12 cellular contexts compared by ENCODE assay signal in the genomic region with DNA sequence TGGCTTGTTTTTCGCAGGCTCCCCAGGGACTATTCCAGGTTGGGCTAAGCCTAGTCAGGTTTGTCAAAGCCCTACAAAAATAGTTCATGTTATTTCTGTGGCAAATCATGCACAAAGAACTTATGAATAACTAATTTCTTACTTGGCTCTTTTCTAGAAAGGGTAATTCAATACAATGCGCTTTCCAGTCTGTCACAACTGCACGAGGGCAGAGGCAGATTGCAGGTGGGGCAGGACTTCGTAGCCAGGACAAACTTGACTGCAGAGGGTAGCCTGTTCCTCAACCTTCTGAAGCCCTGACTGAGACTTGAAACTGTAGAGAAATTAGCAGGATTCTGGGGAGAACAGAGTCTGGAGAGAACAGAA.
A peak's percentile ranks its signal among the peaks of the same experiment; 100 is the strongest.
DNase-seq lines count a peak whose midpoint lies in the region; ATAC-seq and TF ChIP-seq lines count a peak whose summit lies in the region.
"Had no signal": no experiment of that assay in that cellular context is flagged by ENCODE, and none has a peak within 500 bp of the region (broad histone marks: within the 10 kb centered on the region; RNA-seq: fewer than 3 reads in every experiment).

No MANE protein-coding gene starts in this region.

- no peaks in the 10 kb centered on the region for H3K27me3 Mint-ChIP-seq in T-helper 2 cell treated with Interferon-gamma antibody and Interleukin-4, amounts not matched to agents 5 μg/mL and 100 μg/mL, for 36 hours (ENCODE audit: low read depth)

- H3K4me3 Mint-ChIP-seq in T-helper 2 cell treated with Interferon-gamma antibody and Interleukin-4, amounts not matched to agents 5 μg/mL and 100 μg/mL, for 36 hours: no peak overlapping the region

- TF ChIP-seq CTCF in MM.1S (IDR thresholded peaks at IDR 0.05; ENCODE audit: low read length) (no peak), omental fat pad (IDR thresholded peaks at IDR 0.05) (no peak), WERI-Rb-1 (IDR thresholded peaks at IDR 0.05; ENCODE audit: low read depth, low read length) (no peak)

- H3K4me1 Mint-ChIP-seq in T-helper 2 cell treated with Interferon-gamma antibody and Interleukin-4, amounts not matched to agents 5 μg/mL and 100 μg/mL, for 36 hours (ENCODE audit: low read depth): peaks cover 3% of the 10 kb centered on the region

- H3K4me3 ChIP-seq in MM.1S (ENCODE audit: low read length) (no peak overlapping the region), WERI-Rb-1 (ENCODE audit: low read depth, low read length) (no peak overlapping the region)
- H3K4me3 ChIP-seq: lung, upper lobe of right lung had no signal

- H3K36me3 Mint-ChIP-seq in T-helper 2 cell treated with Interferon-gamma antibody and Interleukin-4, amounts not matched to agents 5 μg/mL and 100 μg/mL, for 36 hours (ENCODE audit: low read depth): no peaks in the 10 kb centered on the region

- no peak overlapping the region for H3K4me2 ChIP-seq in MM.1S (ENCODE audit: low read depth, low read length)

- H4K20me1 ChIP-seq in MM.1S (ENCODE audit: insufficient read depth, low read length): no peaks in the 10 kb centered on the region

- DNase-seq in MM.1S (no peak), omental fat pad (ENCODE audit: low spot score) (no peak), globus pallidus (ENCODE audit: low spot score) (no peak), WERI-Rb-1 (no peak)
- DNase-seq in activated CD4-positive, alpha-beta T cell treated with anti-CD3 and anti-CD28 coated beads for 48 hours: no peak
- DNase-seq in T-helper 2 cell treated with Interferon-gamma antibody and Interleukin-4, amounts not matched to agents 5 μg/mL and 100 μg/mL, for 36 hours (ENCODE audit: low spot score): no peak
- DNase-seq: activated CD4-positive, alpha-beta T cell treated with anti-CD3 and anti-CD28 coated beads, Interleukin-2, amount 50 U/mL, for 4 hours; NCI-H510A; upper lobe of right lung had no signal

- H3K9ac ChIP-seq in MM.1S (ENCODE audit: low read length): no peak overlapping the region

- peak; percentile 35 for ATAC-seq in GM19372 (IDR thresholded peaks at IDR 0.05; ENCODE audit: low read depth, unreplicated experiment)
- ATAC-seq in HG02623 (IDR thresholded peaks at IDR 0.05; ENCODE audit: unreplicated experiment): peak; percentile 28
- ATAC-seq in omental fat pad (ENCODE audit: low FRiP score): peak; percentile 4

- H3F3A ChIP-seq in MM.1S (ENCODE audit: insufficient read depth, low read length): no peaks in the 10 kb centered on the region

- no peaks in the 10 kb centered on the region for H3K9me2 ChIP-seq in MM.1S (replicated peaks; ENCODE audit: insufficient read depth, low read length)

- no peaks in the 10 kb centered on the region for H3K9me3 ChIP-seq in MM.1S (replicated peaks; ENCODE audit: insufficient read depth, low read length)
- H3K9me3 ChIP-seq in WERI-Rb-1 (ENCODE audit: severe bottlenecking): no peaks in the 10 kb centered on the region
- H3K9me3 ChIP-seq: upper lobe of right lung had no signal

- no peaks in the 10 kb centered on the region for H3K9me3 Mint-ChIP-seq in T-helper 2 cell treated with Interferon-gamma antibody and Interleukin-4, amounts not matched to agents 5 μg/mL and 100 μg/mL, for 36 hours

- no peak overlapping the region for H2AFZ ChIP-seq in MM.1S (ENCODE audit: low read length)

- no peaks in the 10 kb centered on the region for H3K4me1 ChIP-seq in MM.1S (ENCODE audit: low read length)

- no peaks in the 10 kb centered on the region for H3K27me3 ChIP-seq in MM.1S (replicated peaks; ENCODE audit: insufficient read depth, low read length)
- no peaks in the 10 kb centered on the region for H3K27me3 ChIP-seq in WERI-Rb-1 (ENCODE audit: insufficient read depth, low read depth, severe bottlenecking)
- H3K27me3 ChIP-seq: upper lobe of right lung had no signal

- H3K36me3 ChIP-seq in MM.1S (replicated peaks; ENCODE audit: insufficient read depth, low read length): no peaks in the 10 kb centered on the region
- no peaks in the 10 kb centered on the region for H3K36me3 ChIP-seq in WERI-Rb-1
- H3K36me3 ChIP-seq: upper lobe of right lung had no signal

- H3K79me2 ChIP-seq in MM.1S (ENCODE audit: low read length): no peaks in the 10 kb centered on the region

- H3K27ac Mint-ChIP-seq in T-helper 2 cell treated with Interferon-gamma antibody and Interleukin-4, amounts not matched to agents 5 μg/mL and 100 μg/mL, for 36 hours: no peak overlapping the region

- peak overlapping the region; percentile 8; the same call in 1 of the 2 replicates for H3K27ac ChIP-seq in MM.1S (ENCODE audit: low read length)
- H3K27ac ChIP-seq in WERI-Rb-1: no peak overlapping the region
- H3K27ac ChIP-seq: upper lobe of right lung had no signal
